In genomic region chr17:61863801-61864126, GRCh38 we compare ENCODE assay signal across 8 cellular contexts. TPM values are rescaled to one million over a fixed set of nuclear protein-coding genes. Genes with fewer than 3 reads are reported as not detected.
DNase-seq lines count a peak whose midpoint lies in the region; ATAC-seq, FAIRE-seq and TF ChIP-seq lines count a peak whose summit lies in the region.

No MANE protein-coding gene starts in this region.

- H3K79me2 ChIP-seq in keratinocyte (ENCODE audit: control insufficient read depth, insufficient read depth, low read length) = peaks cover 4% of the 10 kb centered on the region

- dilution Hi-C loops in keratinocyte (cut with MboI; ENCODE audit: extremely low pct_ligation_motif_present, low sequenced_read_pairs) = no loop called here

- H3K9me3 ChIP-seq in keratinocyte (ENCODE audit: control insufficient read depth, low read depth, low read length) (no peaks in the 10 kb centered on the region), suprapubic skin (no peaks in the 10 kb centered on the region)

- FAIRE-seq in keratinocyte (lab: Jason Lieb, UNC) = no peak

- WGBS in suprapubic skin = 3% methylated on average over 8 of the region's 8 CpGs

- peak overlapping the region; percentile 87 for H3K27ac ChIP-seq in keratinocyte (ENCODE audit: control insufficient read depth, insufficient read depth, low read length)
- peak overlapping the region; percentile 77 for H3K27ac ChIP-seq in suprapubic skin

- peak overlapping the region; percentile 73 for H3K4me2 ChIP-seq in keratinocyte (ENCODE audit: control insufficient read depth, extremely low read depth, insufficient read depth, low read depth, low read length)

- no peaks in the 10 kb centered on the region for H3K27me3 Mint-ChIP-seq in activated naive CD8-positive, alpha-beta T cell treated with anti-CD3 and anti-CD28 coated beads, Interleukin-2, amount 50 U/mL, for 24 hours

- peaks cover 16% of the 10 kb centered on the region for H3K36me3 Mint-ChIP-seq in activated naive CD8-positive, alpha-beta T cell treated with anti-CD3 and anti-CD28 coated beads, Interleukin-2, amount 50 U/mL, for 24 hours (ENCODE audit: low read depth)

- H3K27me3 ChIP-seq in keratinocyte (ENCODE audit: control insufficient read depth, extremely low read depth, insufficient read depth, low read length) (no peaks in the 10 kb centered on the region), suprapubic skin (no peaks in the 10 kb centered on the region)

- H3K36me3 ChIP-seq in keratinocyte (ENCODE audit: control insufficient read depth in 2 of 2, extremely low read depth in 1 of 2, insufficient read depth in 2 of 2, low read length in 2 of 2) (no peaks in the 10 kb centered on the region), suprapubic skin (peaks cover 13% of the 10 kb centered on the region)

- no peak for TF ChIP-seq POLR2A in suprapubic skin (IDR thresholded peaks at IDR 0.05)

- TF ChIP-seq CTCF in keratinocyte (optimal IDR thresholded peaks at IDR 0.05 in 1 of 3, IDR thresholded peaks at IDR 0.05 in 1 of 3, conservative IDR thresholded peaks at IDR 0.05 in 1 of 3; ENCODE audit: extremely low read depth in 1 of 3, insufficient read depth in 2 of 3, low read length in 3 of 3) = no peak
- TF ChIP-seq CTCF in suprapubic skin (IDR thresholded peaks at IDR 0.05) = no peak

- peak overlapping the region; percentile 58 to 96 (median 85) for H3K4me3 ChIP-seq in keratinocyte (ENCODE audit: control insufficient read depth in 2 of 3, extremely low read depth in 1 of 3, insufficient read depth in 2 of 3, low read depth in 1 of 3, low read length in 3 of 3)
- peak overlapping the region; percentile 66 for H3K4me3 ChIP-seq in suprapubic skin

- TF ChIP-seq EP300 in suprapubic skin (IDR thresholded peaks at IDR 0.05) = no peak

- peaks cover 12% of the 10 kb centered on the region for H3K4me1 ChIP-seq in keratinocyte (ENCODE audit: control insufficient read depth, extremely low read depth, insufficient read depth, low read length)
- peaks cover 16% of the 10 kb centered on the region for H3K4me1 ChIP-seq in suprapubic skin

- ATAC-seq in HG03108 (IDR thresholded peaks at IDR 0.05; ENCODE audit: unreplicated experiment) = peak; percentile 13
- ATAC-seq in activated naive CD8-positive, alpha-beta T cell treated with anti-CD3 and anti-CD28 coated beads, Interleukin-2, amount 50 U/mL, for 24 hours = no peak
- no peak for ATAC-seq in left colon

- peaks cover 20% of the 10 kb centered on the region for H3K4me1 Mint-ChIP-seq in activated naive CD8-positive, alpha-beta T cell treated with anti-CD3 and anti-CD28 coated beads, Interleukin-2, amount 50 U/mL, for 24 hours

- peak overlapping the region; percentile 91 for H3K4me3 Mint-ChIP-seq in activated naive CD8-positive, alpha-beta T cell treated with anti-CD3 and anti-CD28 coated beads, Interleukin-2, amount 50 U/mL, for 24 hours

- DNase-seq in DMS153 treated with DMSO at 0.1 percent for 48 hours (lab: John Stamatoyannopoulos, UW; ENCODE audit: unreplicated experiment) (peak; percentile 56), DMS153 (lab: John Stamatoyannopoulos, UW) (no peak), keratinocyte (ENCODE audit: low read depth, low spot score) (no peak), suprapubic skin (ENCODE audit: low spot score in 2 of 2) (no peak), left colon (no peak), NCI-H1417 treated with DMSO at 0.1 percent for 48 hours (lab: John Stamatoyannopoulos, UW) (no peak)
- DNase-seq in activated naive CD8-positive, alpha-beta T cell treated with anti-CD3 and anti-CD28 coated beads, Interleukin-2, amount 50 U/mL, for 24 hours = no peak

- no peaks in the 10 kb centered on the region for H4K20me1 ChIP-seq in keratinocyte (ENCODE audit: control insufficient read depth, extremely low read depth, insufficient read depth, low read length)

- peak overlapping the region; percentile 98 for H2AFZ ChIP-seq in keratinocyte (ENCODE audit: control insufficient read depth, low read length)

- no peaks in the 10 kb centered on the region for H3K9me1 ChIP-seq in keratinocyte (ENCODE audit: control insufficient read depth, extremely low read depth, insufficient read depth, low read length)

- peak overlapping the region; percentile 86 for H3K27ac Mint-ChIP-seq in activated naive CD8-positive, alpha-beta T cell treated with anti-CD3 and anti-CD28 coated beads, Interleukin-2, amount 50 U/mL, for 24 hours

- H3K9me3 Mint-ChIP-seq in activated naive CD8-positive, alpha-beta T cell treated with anti-CD3 and anti-CD28 coated beads, Interleukin-2, amount 50 U/mL, for 24 hours = no peaks in the 10 kb centered on the region

- intact Hi-C loops in left colon (cut with DNase I, micrococcal nuclease) = loop anchor here in 1 of 2 donors (10.0 kb wide), 1 partner anchor 201 kb away; the partner anchor contains the start of gene MED13

- H3K9ac ChIP-seq in keratinocyte (ENCODE audit: control insufficient read depth, extremely low read depth, insufficient read depth, low read length) = peak overlapping the region; percentile 90

RNA-seq across cellular contexts. Expression of gene BRIP1, which starts 0.4 kb away (rescaled TPM):
- polyA plus RNA-seq in keratinocyte = 1.3 to 4.0 TPM (median 2.7 TPM) in 3 replicates
- polyA plus RNA-seq in keratinocyte (2011; ENCODE audit: low read depth) = 0.49 TPM
- 0.79 and 1.4 TPM in 2 replicates for polyA plus RNA-seq in keratinocyte (2011; cell fraction: cytosol; rRNA removed)
- polyA plus RNA-seq in keratinocyte (2011; cell fraction: nucleus; rRNA removed) = 2.0 and 2.6 TPM in 2 replicates
- 0.34 and 2.2 TPM in 2 replicates for polyA plus RNA-seq in keratinocyte (2012; ENCODE audit: low replicate concordance)
- 0.23 to 11.2 TPM (median 2.7 TPM) in 3 replicates for polyA minus RNA-seq in keratinocyte
- polyA minus RNA-seq in keratinocyte (2011; cell fraction: cytosol; rRNA and poly(A)+ RNA removed) = 3.3 TPM
- polyA minus RNA-seq in keratinocyte (2011; cell fraction: nucleus; rRNA and poly(A)+ RNA removed) = 3.9 and 11.0 TPM in 2 replicates
- total RNA-seq in suprapubic skin (1 to 10 TPM in 2 of 4 donors, under 1 TPM in 2; 0.60 to 5.1 (median 1.8) TPM), left colon (1 to 10 TPM; 1.9 to 3.3 TPM)
